Comparison of ENCODE assay signal across 1 cellular context in the genomic region with DNA sequence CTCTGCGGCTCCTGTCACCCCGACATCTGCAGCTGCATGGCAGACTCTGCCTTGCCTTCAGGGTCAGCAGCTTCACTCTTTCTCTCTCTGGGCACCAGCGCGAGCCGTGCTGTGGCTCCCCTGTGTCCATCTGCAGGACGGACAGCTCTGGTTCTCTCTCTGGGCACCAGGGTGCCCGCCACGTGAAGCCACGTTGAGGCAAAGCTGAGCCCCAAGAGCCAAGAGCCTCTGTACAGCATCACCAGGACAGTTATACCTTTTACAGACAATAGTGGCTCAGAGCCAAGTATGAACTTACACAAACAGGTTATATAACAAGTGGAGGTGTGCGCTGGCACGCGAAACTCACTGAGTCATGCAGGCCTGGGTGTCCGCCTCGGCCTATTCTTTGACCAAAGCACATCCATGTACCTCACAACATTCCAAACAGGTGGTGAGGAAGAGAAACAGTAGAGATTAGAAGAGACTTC.
A peak's percentile ranks its signal among the peaks of the same experiment; 100 is the strongest.
TF ChIP-seq lines count a peak whose summit lies in the region.

No MANE protein-coding gene starts in this region.

TF ChIP-seq in HepG2, 621 proteins besides CTCF, POLR2A, EP300 and RAD21 (continued from another document and continues in another):
- TF ChIP-seq, protein P1, sequence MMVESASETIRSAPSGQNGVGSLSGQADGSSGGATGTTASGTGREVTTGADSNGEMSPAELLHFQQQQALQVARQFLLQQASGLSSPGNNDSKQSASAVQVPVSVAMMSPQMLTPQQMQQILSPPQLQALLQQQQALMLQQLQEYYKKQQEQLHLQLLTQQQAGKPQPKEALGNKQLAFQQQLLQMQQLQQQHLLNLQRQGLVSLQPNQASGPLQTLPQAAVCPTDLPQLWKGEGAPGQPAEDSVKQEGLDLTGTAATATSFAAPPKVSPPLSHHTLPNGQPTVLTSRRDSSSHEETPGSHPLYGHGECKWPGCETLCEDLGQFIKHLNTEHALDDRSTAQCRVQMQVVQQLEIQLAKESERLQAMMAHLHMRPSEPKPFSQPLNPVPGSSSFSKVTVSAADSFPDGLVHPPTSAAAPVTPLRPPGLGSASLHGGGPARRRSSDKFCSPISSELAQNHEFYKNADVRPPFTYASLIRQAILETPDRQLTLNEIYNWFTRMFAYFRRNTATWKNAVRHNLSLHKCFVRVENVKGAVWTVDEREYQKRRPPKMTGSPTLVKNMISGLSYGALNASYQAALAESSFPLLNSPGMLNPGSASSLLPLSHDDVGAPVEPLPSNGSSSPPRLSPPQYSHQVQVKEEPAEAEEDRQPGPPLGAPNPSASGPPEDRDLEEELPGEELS (CRISPR knock-in tag; IDR thresholded peaks at IDR 0.05) = no peak
- no peak for TF ChIP-seq PRPF4 (IDR thresholded peaks at IDR 0.05; ENCODE audit: low read depth, low read length, poor library complexity, severe bottlenecking)
- TF ChIP-seq ZNF761 (CRISPR knock-in tag; conservative IDR thresholded peaks at IDR 0.05) = no peak
- TF ChIP-seq ZMYM2 (CRISPR knock-in tag; IDR thresholded peaks at IDR 0.05) = no peak
- peak; percentile 75 for TF ChIP-seq GATAD2A (CRISPR knock-in tag; IDR thresholded peaks at IDR 0.05)
- TF ChIP-seq NFYB (CRISPR knock-in tag; IDR thresholded peaks at IDR 0.05) = no peak
- TF ChIP-seq, protein P2, sequence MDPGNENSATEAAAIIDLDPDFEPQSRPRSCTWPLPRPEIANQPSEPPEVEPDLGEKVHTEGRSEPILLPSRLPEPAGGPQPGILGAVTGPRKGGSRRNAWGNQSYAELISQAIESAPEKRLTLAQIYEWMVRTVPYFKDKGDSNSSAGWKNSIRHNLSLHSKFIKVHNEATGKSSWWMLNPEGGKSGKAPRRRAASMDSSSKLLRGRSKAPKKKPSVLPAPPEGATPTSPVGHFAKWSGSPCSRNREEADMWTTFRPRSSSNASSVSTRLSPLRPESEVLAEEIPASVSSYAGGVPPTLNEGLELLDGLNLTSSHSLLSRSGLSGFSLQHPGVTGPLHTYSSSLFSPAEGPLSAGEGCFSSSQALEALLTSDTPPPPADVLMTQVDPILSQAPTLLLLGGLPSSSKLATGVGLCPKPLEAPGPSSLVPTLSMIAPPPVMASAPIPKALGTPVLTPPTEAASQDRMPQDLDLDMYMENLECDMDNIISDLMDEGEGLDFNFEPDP (CRISPR knock-in tag; conservative IDR thresholded peaks at IDR 0.05) = no peak
- TF ChIP-seq, protein P3, sequence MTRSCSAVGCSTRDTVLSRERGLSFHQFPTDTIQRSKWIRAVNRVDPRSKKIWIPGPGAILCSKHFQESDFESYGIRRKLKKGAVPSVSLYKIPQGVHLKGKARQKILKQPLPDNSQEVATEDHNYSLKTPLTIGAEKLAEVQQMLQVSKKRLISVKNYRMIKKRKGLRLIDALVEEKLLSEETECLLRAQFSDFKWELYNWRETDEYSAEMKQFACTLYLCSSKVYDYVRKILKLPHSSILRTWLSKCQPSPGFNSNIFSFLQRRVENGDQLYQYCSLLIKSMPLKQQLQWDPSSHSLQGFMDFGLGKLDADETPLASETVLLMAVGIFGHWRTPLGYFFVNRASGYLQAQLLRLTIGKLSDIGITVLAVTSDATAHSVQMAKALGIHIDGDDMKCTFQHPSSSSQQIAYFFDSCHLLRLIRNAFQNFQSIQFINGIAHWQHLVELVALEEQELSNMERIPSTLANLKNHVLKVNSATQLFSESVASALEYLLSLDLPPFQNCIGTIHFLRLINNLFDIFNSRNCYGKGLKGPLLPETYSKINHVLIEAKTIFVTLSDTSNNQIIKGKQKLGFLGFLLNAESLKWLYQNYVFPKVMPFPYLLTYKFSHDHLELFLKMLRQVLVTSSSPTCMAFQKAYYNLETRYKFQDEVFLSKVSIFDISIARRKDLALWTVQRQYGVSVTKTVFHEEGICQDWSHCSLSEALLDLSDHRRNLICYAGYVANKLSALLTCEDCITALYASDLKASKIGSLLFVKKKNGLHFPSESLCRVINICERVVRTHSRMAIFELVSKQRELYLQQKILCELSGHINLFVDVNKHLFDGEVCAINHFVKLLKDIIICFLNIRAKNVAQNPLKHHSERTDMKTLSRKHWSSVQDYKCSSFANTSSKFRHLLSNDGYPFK (CRISPR knock-in tag; IDR thresholded peaks at IDR 0.05; ENCODE audit: borderline replicate concordance) = no peak
- no peak for TF ChIP-seq CHD2 (IDR thresholded peaks at IDR 0.05; ENCODE audit: low read depth, low read length)
- TF ChIP-seq ZBTB7A (CRISPR knock-in tag; IDR thresholded peaks at IDR 0.05) = no peak
- TF ChIP-seq ERF (CRISPR knock-in tag; IDR thresholded peaks at IDR 0.05) = peak; percentile 77
- TF ChIP-seq, protein P4, sequence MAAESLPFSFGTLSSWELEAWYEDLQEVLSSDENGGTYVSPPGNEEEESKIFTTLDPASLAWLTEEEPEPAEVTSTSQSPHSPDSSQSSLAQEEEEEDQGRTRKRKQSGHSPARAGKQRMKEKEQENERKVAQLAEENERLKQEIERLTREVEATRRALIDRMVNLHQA (CRISPR knock-in tag; IDR thresholded peaks at IDR 0.05) = no peak
- TF ChIP-seq, protein P5, sequence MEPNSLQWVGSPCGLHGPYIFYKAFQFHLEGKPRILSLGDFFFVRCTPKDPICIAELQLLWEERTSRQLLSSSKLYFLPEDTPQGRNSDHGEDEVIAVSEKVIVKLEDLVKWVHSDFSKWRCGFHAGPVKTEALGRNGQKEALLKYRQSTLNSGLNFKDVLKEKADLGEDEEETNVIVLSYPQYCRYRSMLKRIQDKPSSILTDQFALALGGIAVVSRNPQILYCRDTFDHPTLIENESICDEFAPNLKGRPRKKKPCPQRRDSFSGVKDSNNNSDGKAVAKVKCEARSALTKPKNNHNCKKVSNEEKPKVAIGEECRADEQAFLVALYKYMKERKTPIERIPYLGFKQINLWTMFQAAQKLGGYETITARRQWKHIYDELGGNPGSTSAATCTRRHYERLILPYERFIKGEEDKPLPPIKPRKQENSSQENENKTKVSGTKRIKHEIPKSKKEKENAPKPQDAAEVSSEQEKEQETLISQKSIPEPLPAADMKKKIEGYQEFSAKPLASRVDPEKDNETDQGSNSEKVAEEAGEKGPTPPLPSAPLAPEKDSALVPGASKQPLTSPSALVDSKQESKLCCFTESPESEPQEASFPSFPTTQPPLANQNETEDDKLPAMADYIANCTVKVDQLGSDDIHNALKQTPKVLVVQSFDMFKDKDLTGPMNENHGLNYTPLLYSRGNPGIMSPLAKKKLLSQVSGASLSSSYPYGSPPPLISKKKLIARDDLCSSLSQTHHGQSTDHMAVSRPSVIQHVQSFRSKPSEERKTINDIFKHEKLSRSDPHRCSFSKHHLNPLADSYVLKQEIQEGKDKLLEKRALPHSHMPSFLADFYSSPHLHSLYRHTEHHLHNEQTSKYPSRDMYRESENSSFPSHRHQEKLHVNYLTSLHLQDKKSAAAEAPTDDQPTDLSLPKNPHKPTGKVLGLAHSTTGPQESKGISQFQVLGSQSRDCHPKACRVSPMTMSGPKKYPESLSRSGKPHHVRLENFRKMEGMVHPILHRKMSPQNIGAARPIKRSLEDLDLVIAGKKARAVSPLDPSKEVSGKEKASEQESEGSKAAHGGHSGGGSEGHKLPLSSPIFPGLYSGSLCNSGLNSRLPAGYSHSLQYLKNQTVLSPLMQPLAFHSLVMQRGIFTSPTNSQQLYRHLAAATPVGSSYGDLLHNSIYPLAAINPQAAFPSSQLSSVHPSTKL (CRISPR knock-in tag; IDR thresholded peaks at IDR 0.05) = peak; percentile 76
- no peak for TF ChIP-seq ZNF564 (CRISPR knock-in tag; IDR thresholded peaks at IDR 0.05)
- TF ChIP-seq ZNF616 (CRISPR knock-in tag; IDR thresholded peaks at IDR 0.05; ENCODE audit: low read depth) = no peak
- TF ChIP-seq SMYD3 (CRISPR knock-in tag; IDR thresholded peaks at IDR 0.05) = no peak
- TF ChIP-seq ATF7-NPFF (CRISPR knock-in tag; IDR thresholded peaks at IDR 0.05; ENCODE audit: low read depth) = no peak
- TF ChIP-seq, protein P6, sequence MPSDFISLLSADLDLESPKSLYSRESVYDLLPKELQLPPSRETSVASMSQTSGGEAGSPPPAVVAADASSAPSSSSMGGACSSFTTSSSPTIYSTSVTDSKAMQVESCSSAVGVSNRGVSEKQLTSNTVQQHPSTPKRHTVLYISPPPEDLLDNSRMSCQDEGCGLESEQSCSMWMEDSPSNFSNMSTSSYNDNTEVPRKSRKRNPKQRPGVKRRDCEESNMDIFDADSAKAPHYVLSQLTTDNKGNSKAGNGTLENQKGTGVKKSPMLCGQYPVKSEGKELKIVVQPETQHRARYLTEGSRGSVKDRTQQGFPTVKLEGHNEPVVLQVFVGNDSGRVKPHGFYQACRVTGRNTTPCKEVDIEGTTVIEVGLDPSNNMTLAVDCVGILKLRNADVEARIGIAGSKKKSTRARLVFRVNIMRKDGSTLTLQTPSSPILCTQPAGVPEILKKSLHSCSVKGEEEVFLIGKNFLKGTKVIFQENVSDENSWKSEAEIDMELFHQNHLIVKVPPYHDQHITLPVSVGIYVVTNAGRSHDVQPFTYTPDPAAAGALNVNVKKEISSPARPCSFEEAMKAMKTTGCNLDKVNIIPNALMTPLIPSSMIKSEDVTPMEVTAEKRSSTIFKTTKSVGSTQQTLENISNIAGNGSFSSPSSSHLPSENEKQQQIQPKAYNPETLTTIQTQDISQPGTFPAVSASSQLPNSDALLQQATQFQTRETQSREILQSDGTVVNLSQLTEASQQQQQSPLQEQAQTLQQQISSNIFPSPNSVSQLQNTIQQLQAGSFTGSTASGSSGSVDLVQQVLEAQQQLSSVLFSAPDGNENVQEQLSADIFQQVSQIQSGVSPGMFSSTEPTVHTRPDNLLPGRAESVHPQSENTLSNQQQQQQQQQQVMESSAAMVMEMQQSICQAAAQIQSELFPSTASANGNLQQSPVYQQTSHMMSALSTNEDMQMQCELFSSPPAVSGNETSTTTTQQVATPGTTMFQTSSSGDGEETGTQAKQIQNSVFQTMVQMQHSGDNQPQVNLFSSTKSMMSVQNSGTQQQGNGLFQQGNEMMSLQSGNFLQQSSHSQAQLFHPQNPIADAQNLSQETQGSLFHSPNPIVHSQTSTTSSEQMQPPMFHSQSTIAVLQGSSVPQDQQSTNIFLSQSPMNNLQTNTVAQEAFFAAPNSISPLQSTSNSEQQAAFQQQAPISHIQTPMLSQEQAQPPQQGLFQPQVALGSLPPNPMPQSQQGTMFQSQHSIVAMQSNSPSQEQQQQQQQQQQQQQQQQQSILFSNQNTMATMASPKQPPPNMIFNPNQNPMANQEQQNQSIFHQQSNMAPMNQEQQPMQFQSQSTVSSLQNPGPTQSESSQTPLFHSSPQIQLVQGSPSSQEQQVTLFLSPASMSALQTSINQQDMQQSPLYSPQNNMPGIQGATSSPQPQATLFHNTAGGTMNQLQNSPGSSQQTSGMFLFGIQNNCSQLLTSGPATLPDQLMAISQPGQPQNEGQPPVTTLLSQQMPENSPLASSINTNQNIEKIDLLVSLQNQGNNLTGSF (CRISPR knock-in tag; IDR thresholded peaks at IDR 0.05) = no peak
- TF ChIP-seq ZNF484 (CRISPR knock-in tag; IDR thresholded peaks at IDR 0.05; ENCODE audit: borderline replicate concordance, low read depth) = no peak
- TF ChIP-seq FOXJ3 (CRISPR knock-in tag; IDR thresholded peaks at IDR 0.05; ENCODE audit: borderline replicate concordance) = no peak
- TF ChIP-seq PRMT3 (CRISPR knock-in tag; IDR thresholded peaks at IDR 0.05; ENCODE audit: borderline replicate concordance, low read depth) = no peak
- TF ChIP-seq, protein P7, sequence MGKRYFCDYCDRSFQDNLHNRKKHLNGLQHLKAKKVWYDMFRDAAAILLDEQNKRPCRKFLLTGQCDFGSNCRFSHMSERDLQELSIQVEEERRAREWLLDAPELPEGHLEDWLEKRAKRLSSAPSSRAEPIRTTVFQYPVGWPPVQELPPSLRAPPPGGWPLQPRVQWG (CRISPR knock-in tag; IDR thresholded peaks at IDR 0.05; ENCODE audit: borderline replicate concordance, low read depth) = no peak
- no peak for TF ChIP-seq CEBPB (IDR thresholded peaks at IDR 0.05; ENCODE audit: borderline replicate concordance, low read depth, low read length)
- TF ChIP-seq ZBTB38 (CRISPR knock-in tag; IDR thresholded peaks at IDR 0.05) = peak; percentile 100
- TF ChIP-seq ZNF790 (CRISPR knock-in tag; IDR thresholded peaks at IDR 0.05; ENCODE audit: borderline replicate concordance) = no peak
- TF ChIP-seq ZBTB8A (CRISPR knock-in tag; IDR thresholded peaks at IDR 0.05; ENCODE audit: borderline replicate concordance, low read depth) = no peak
- no peak for TF ChIP-seq ZNF253 (CRISPR knock-in tag; IDR thresholded peaks at IDR 0.05; ENCODE audit: borderline replicate concordance)
- TF ChIP-seq, protein P8, sequence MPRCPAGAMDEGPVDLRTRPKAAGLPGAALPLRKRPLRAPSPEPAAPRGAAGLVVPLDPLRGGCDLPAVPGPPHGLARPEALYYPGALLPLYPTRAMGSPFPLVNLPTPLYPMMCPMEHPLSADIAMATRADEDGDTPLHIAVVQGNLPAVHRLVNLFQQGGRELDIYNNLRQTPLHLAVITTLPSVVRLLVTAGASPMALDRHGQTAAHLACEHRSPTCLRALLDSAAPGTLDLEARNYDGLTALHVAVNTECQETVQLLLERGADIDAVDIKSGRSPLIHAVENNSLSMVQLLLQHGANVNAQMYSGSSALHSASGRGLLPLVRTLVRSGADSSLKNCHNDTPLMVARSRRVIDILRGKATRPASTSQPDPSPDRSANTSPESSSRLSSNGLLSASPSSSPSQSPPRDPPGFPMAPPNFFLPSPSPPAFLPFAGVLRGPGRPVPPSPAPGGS (CRISPR knock-in tag; IDR thresholded peaks at IDR 0.05) = no peak
- peak; percentile 65 for TF ChIP-seq RXRB (CRISPR knock-in tag; IDR thresholded peaks at IDR 0.05; ENCODE audit: borderline replicate concordance)
- TF ChIP-seq SOX6 (IDR thresholded peaks at IDR 0.05) = no peak
- peak; percentile 93 for TF ChIP-seq SOX6 (CRISPR knock-in tag; IDR thresholded peaks at IDR 0.05)
- TF ChIP-seq TCF7 (IDR thresholded peaks at IDR 0.05; ENCODE audit: low read depth) = no peak
- no peak for TF ChIP-seq MBD4 (IDR thresholded peaks at IDR 0.05; ENCODE audit: borderline replicate concordance, low read length)
- no peak for TF ChIP-seq FOXK2 (IDR thresholded peaks at IDR 0.05)
- TF ChIP-seq, protein P9, sequence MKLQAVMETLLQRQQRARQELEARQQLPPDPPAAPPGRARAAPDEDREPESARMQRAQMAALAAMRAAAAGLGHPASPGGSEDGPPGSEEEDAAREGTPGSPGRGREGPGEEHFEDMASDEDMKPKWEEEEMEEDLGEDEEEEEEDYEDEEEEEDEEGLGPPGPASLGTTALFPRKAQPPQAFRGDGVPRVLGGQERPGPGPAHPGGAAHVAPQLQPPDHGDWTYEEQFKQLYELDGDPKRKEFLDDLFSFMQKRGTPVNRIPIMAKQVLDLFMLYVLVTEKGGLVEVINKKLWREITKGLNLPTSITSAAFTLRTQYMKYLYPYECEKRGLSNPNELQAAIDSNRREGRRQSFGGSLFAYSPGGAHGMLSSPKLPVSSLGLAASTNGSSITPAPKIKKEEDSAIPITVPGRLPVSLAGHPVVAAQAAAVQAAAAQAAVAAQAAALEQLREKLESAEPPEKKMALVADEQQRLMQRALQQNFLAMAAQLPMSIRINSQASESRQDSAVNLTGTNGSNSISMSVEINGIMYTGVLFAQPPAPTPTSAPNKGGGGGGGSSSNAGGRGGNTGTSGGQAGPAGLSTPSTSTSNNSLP (IDR thresholded peaks at IDR 0.05; ENCODE audit: low read depth, low read length) = no peak
- TF ChIP-seq ZNF891 (CRISPR knock-in tag; IDR thresholded peaks at IDR 0.05) = no peak
- TF ChIP-seq SNAPC2 (CRISPR knock-in tag; IDR thresholded peaks at IDR 0.05) = no peak
- no peak for TF ChIP-seq SNAI1 (CRISPR knock-in tag; IDR thresholded peaks at IDR 0.05; ENCODE audit: borderline replicate concordance)
- TF ChIP-seq HDAC2 (CRISPR knock-in tag; IDR thresholded peaks at IDR 0.05) = peak; percentile 52; the same call in 1 of the 2 replicates
- TF ChIP-seq, protein P10, sequence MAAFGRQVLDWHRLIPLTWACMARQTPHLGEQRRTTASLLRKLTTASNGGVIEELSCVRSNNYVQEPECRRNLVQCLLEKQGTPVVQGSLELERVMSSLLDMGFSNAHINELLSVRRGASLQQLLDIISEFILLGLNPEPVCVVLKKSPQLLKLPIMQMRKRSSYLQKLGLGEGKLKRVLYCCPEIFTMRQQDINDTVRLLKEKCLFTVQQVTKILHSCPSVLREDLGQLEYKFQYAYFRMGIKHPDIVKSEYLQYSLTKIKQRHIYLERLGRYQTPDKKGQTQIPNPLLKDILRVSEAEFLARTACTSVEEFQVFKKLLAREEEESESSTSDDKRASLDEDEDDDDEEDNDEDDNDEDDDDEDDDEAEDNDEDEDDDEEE (CRISPR knock-in tag; IDR thresholded peaks at IDR 0.05) = 0 out of 2 replicates have a peak, but pooled peaks have one; percentile 52
